8 cellular contexts compared by ENCODE assay signal in genomic region chr22:20857838-20858614, GRCh38. TPM values are rescaled to one million over a fixed set of nuclear protein-coding genes. Genes with fewer than 3 reads are reported as not detected.
DNase-seq lines count a peak whose midpoint lies in the region; ATAC-seq and TF ChIP-seq lines count a peak whose summit lies in the region.

No MANE protein-coding gene starts in this region.

- H3K4me1 Mint-ChIP-seq in activated CD4-positive, alpha-beta T cell treated with anti-CD3 and anti-CD28 coated beads, Interleukin-2, amount 10 ng/mL, durations not matched to agents 24 days and 14 days = peaks cover 34% of the 10 kb centered on the region

- CTCF ChIA-PET in AG04450 (lab: Charles Lee) = no interaction called here

- peak overlapping the region; percentile 80 for H3K27ac ChIP-seq in AG04450 (ENCODE audit: low read depth, low read length)
- H3K27ac ChIP-seq in coronary artery = peak overlapping the region; percentile 70 to 94

- intact Hi-C loops in activated CD4-positive, alpha-beta T cell treated with anti-CD3 and anti-CD28 coated beads, Interleukin-2, amount 10 ng/mL, durations not matched to agents 24 days and 14 days (cut with micrococcal nuclease) = loop anchor here (1.0 kb wide), 2 partner anchors 59 to 144 kb away; partner anchors contain the start of genes CRKL and THAP7

- no peaks in the 10 kb centered on the region for H3K9me3 Mint-ChIP-seq in activated CD4-positive, alpha-beta T cell treated with anti-CD3 and anti-CD28 coated beads, Interleukin-2, amount 10 ng/mL, durations not matched to agents 24 days and 14 days

- H3K4me3 Mint-ChIP-seq in activated CD4-positive, alpha-beta T cell treated with anti-CD3 and anti-CD28 coated beads, Interleukin-2, amount 10 ng/mL, durations not matched to agents 24 days and 14 days = peak overlapping the region; percentile 87

- DNase-seq in AG04450 (ENCODE audit: low read depth, low spot score) = peak; percentile 61
- peak; percentile 74 for DNase-seq in NCI-H446 treated with DMSO at 0.1 percent for 48 hours (lab: John Stamatoyannopoulos, UW)
- DNase-seq in activated CD4-positive, alpha-beta T cell treated with anti-CD3 and anti-CD28 coated beads, Interleukin-2, amount 10 ng/mL, durations not matched to agents 24 days and 14 days = peak; percentile 95
- peak; percentile 93 for DNase-seq in coronary artery (ENCODE audit: low spot score)
- peak; percentile 97 for DNase-seq in left kidney (ENCODE audit: low read depth, low spot score)
- peak; percentile 74 to 78 for DNase-seq in stimulated activated CD4-positive, alpha-beta T cell treated with anti-CD3 and anti-CD28 coated beads, Interleukin-1b, Interleukin-23, amount 100 ng/mL, for 4 hours (ENCODE audit: low read depth in 2 of 2)

- no peaks in the 10 kb centered on the region for H3K9me3 ChIP-seq in AG04450 (ENCODE audit: control insufficient read depth, insufficient read depth, low read length)

- TF ChIP-seq CTCF in AG04450 (IDR thresholded peaks at IDR 0.05; ENCODE audit: low read depth, low read length) (no peak), coronary artery (IDR thresholded peaks at IDR 0.05) (no peak)

- peaks cover 6% of the 10 kb centered on the region for H3K36me3 Mint-ChIP-seq in activated CD4-positive, alpha-beta T cell treated with anti-CD3 and anti-CD28 coated beads, Interleukin-2, amount 10 ng/mL, durations not matched to agents 24 days and 14 days (ENCODE audit: low read depth)

- ATAC-seq in GM18907 (IDR thresholded peaks at IDR 0.05; ENCODE audit: unreplicated experiment) (peak; percentile 49), HG03159 (IDR thresholded peaks at IDR 0.05; ENCODE audit: unreplicated experiment) (peak; percentile 43)

- H3K27me3 ChIP-seq in AG04450 (ENCODE audit: control insufficient read depth, insufficient read depth, low read length) = no peaks in the 10 kb centered on the region

- H3K4me3 ChIP-seq in AG04450 (ENCODE audit: low read depth, low read length) = peak overlapping the region; percentile 92
- peak overlapping the region; percentile 95 for H3K4me3 ChIP-seq in coronary artery

- H3K27me3 Mint-ChIP-seq in activated CD4-positive, alpha-beta T cell treated with anti-CD3 and anti-CD28 coated beads, Interleukin-2, amount 10 ng/mL, durations not matched to agents 24 days and 14 days = no peaks in the 10 kb centered on the region

- POLR2A ChIA-PET in AG04450 (lab: Yijun Ruan, JAX) = interaction anchor here (1.3 to 1.8 kb wide), 2 partner anchors 10 to 124 kb away, joined by 4 to 5 read pairs; partner anchors contain the start of gene LZTR1

- H3K27ac Mint-ChIP-seq in activated CD4-positive, alpha-beta T cell treated with anti-CD3 and anti-CD28 coated beads, Interleukin-2, amount 10 ng/mL, durations not matched to agents 24 days and 14 days = peak overlapping the region; percentile 75

RNA-seq across cellular contexts. Expression of gene PI4KA, which starts 0.6 kb away (rescaled TPM):
- 27.5 and 35.8 TPM in 2 replicates for polyA plus RNA-seq in AG04450 (2011; rRNA removed)
- polyA minus RNA-seq in AG04450 (2011; rRNA and poly(A)+ RNA removed) = 48.5 and 59.0 TPM in 2 replicates
- 78.4 and 83.8 TPM in 2 replicates for total RNA-seq in activated CD4-positive, alpha-beta T cell treated with anti-CD3 and anti-CD28 coated beads, Interleukin-2, amount 10 ng/mL, durations not matched to agents 24 days and 14 days

RNA-seq across cellular contexts. Expression of gene SNAP29, which starts 0.8 kb away (rescaled TPM):
- 41.4 and 45.5 TPM in 2 replicates for polyA plus RNA-seq in AG04450 (2011; rRNA removed)
- polyA minus RNA-seq in AG04450 (2011; rRNA and poly(A)+ RNA removed) = 19.5 and 20.0 TPM in 2 replicates
- 24.3 and 25.8 TPM in 2 replicates for total RNA-seq in activated CD4-positive, alpha-beta T cell treated with anti-CD3 and anti-CD28 coated beads, Interleukin-2, amount 10 ng/mL, durations not matched to agents 24 days and 14 days

RNA-seq across cellular contexts. Expression of gene CRKL, which starts 59.2 kb away (rescaled TPM):
- polyA plus RNA-seq in AG04450 (2011; rRNA removed) = 24.1 and 25.4 TPM in 2 replicates
- polyA minus RNA-seq in AG04450 (2011; rRNA and poly(A)+ RNA removed) = 36.2 and 40.1 TPM in 2 replicates
- 81.4 and 82.4 TPM in 2 replicates for total RNA-seq in activated CD4-positive, alpha-beta T cell treated with anti-CD3 and anti-CD28 coated beads, Interleukin-2, amount 10 ng/mL, durations not matched to agents 24 days and 14 days

Comparison
In these comparisons a context has a peak if more than half of its experiments do, and no peak if none do; other contexts are left out.
1. Peak in every context shown above with its lines: DNase-seq, ATAC-seq, H3K4me3 ChIP-seq and H3K27ac ChIP-seq.